In the genomic region with DNA sequence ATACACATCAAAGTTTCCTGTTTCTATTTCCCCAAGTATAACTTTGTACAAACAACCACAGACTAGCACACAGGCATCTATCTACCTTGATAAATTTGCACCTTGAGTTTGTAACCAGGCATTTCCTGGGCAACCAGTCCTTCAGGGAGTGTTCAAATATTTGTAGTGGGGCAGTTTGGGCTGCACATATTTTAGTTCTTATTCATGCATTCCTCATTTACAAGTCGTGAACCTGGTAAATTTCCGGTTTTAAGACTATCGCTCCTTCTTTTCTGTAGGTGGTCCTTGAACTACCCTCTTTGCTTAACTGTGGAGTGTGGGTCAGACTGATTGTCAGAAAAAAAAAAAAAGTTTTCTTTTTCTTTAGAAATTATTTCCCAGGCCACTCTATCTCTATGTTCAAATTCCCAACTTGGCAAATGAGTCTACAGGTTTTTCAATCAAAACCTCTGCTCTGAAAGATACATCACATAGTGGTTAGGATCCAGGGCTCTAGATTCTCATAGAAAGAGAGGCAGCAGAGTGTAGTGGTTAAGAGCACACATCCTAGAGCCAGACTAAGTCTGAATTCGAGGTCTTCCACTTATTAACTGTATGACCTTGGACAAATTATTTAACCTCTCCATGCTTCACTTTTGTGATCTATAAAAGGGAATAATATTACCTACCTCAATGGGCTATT, we compare ENCODE assay signal across 1 cellular context.
TF ChIP-seq lines count a peak whose summit lies in the region.

No MANE protein-coding gene starts in this region.

TF ChIP-seq in HepG2, 621 proteins besides CTCF, POLR2A, EP300 and RAD21 (continued from another document and continues in another):
- TF ChIP-seq, protein P1, sequence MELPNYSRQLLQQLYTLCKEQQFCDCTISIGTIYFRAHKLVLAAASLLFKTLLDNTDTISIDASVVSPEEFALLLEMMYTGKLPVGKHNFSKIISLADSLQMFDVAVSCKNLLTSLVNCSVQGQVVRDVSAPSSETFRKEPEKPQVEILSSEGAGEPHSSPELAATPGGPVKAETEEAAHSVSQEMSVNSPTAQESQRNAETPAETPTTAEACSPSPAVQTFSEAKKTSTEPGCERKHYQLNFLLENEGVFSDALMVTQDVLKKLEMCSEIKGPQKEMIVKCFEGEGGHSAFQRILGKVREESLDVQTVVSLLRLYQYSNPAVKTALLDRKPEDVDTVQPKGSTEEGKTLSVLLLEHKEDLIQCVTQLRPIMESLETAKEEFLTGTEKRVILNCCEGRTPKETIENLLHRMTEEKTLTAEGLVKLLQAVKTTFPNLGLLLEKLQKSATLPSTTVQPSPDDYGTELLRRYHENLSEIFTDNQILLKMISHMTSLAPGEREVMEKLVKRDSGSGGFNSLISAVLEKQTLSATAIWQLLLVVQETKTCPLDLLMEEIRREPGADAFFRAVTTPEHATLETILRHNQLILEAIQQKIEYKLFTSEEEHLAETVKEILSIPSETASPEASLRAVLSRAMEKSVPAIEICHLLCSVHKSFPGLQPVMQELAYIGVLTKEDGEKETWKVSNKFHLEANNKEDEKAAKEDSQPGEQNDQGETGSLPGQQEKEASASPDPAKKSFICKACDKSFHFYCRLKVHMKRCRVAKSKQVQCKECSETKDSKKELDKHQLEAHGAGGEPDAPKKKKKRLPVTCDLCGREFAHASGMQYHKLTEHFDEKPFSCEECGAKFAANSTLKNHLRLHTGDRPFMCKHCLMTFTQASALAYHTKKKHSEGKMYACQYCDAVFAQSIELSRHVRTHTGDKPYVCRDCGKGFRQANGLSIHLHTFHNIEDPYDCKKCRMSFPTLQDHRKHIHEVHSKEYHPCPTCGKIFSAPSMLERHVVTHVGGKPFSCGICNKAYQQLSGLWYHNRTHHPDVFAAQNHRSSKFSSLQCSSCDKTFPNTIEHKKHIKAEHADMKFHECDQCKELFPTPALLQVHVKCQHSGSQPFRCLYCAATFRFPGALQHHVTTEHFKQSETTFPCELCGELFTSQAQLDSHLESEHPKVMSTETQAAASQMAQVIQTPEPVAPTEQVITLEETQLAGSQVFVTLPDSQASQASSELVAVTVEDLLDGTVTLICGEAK (IDR thresholded peaks at IDR 0.05) = no peak
- TF ChIP-seq, protein P1 (CRISPR knock-in tag; IDR thresholded peaks at IDR 0.05) = no peak
- TF ChIP-seq KAT2B (IDR thresholded peaks at IDR 0.05; ENCODE audit: borderline replicate concordance, low read depth, low read length) = no peak
- TF ChIP-seq, protein P2, sequence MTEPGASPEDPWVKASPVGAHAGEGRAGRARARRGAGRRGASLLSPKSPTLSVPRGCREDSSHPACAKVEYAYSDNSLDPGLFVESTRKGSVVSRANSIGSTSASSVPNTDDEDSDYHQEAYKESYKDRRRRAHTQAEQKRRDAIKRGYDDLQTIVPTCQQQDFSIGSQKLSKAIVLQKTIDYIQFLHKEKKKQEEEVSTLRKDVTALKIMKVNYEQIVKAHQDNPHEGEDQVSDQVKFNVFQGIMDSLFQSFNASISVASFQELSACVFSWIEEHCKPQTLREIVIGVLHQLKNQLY (CRISPR knock-in tag; IDR thresholded peaks at IDR 0.05) = peak; percentile 58; the same call in 1 of the 2 replicates
- TF ChIP-seq, protein P3, sequence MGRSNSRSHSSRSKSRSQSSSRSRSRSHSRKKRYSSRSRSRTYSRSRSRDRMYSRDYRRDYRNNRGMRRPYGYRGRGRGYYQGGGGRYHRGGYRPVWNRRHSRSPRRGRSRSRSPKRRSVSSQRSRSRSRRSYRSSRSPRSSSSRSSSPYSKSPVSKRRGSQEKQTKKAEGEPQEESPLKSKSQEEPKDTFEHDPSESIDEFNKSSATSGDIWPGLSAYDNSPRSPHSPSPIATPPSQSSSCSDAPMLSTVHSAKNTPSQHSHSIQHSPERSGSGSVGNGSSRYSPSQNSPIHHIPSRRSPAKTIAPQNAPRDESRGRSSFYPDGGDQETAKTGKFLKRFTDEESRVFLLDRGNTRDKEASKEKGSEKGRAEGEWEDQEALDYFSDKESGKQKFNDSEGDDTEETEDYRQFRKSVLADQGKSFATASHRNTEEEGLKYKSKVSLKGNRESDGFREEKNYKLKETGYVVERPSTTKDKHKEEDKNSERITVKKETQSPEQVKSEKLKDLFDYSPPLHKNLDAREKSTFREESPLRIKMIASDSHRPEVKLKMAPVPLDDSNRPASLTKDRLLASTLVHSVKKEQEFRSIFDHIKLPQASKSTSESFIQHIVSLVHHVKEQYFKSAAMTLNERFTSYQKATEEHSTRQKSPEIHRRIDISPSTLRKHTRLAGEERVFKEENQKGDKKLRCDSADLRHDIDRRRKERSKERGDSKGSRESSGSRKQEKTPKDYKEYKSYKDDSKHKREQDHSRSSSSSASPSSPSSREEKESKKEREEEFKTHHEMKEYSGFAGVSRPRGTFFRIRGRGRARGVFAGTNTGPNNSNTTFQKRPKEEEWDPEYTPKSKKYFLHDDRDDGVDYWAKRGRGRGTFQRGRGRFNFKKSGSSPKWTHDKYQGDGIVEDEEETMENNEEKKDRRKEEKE (IDR thresholded peaks at IDR 0.05) = no peak
- TF ChIP-seq, protein P4, sequence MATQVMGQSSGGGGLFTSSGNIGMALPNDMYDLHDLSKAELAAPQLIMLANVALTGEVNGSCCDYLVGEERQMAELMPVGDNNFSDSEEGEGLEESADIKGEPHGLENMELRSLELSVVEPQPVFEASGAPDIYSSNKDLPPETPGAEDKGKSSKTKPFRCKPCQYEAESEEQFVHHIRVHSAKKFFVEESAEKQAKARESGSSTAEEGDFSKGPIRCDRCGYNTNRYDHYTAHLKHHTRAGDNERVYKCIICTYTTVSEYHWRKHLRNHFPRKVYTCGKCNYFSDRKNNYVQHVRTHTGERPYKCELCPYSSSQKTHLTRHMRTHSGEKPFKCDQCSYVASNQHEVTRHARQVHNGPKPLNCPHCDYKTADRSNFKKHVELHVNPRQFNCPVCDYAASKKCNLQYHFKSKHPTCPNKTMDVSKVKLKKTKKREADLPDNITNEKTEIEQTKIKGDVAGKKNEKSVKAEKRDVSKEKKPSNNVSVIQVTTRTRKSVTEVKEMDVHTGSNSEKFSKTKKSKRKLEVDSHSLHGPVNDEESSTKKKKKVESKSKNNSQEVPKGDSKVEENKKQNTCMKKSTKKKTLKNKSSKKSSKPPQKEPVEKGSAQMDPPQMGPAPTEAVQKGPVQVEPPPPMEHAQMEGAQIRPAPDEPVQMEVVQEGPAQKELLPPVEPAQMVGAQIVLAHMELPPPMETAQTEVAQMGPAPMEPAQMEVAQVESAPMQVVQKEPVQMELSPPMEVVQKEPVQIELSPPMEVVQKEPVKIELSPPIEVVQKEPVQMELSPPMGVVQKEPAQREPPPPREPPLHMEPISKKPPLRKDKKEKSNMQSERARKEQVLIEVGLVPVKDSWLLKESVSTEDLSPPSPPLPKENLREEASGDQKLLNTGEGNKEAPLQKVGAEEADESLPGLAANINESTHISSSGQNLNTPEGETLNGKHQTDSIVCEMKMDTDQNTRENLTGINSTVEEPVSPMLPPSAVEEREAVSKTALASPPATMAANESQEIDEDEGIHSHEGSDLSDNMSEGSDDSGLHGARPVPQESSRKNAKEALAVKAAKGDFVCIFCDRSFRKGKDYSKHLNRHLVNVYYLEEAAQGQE (IDR thresholded peaks at IDR 0.05; ENCODE audit: borderline replicate concordance in 1 of 2, low read depth in 1 of 2, low read length in 2 of 2) = no peak
- no peak for TF ChIP-seq ZNF501 (CRISPR knock-in tag; IDR thresholded peaks at IDR 0.05)
- no peak for TF ChIP-seq SYNCRIP (IDR thresholded peaks at IDR 0.05; ENCODE audit: insufficient read depth, low read depth, low read length)
- TF ChIP-seq CCAR2 (optimal IDR thresholded peaks at IDR 0.05; ENCODE audit: low read depth, low read length) = no peak
- no peak for TF ChIP-seq MYC (CRISPR knock-in tag; IDR thresholded peaks at IDR 0.05; ENCODE audit: borderline replicate concordance)
- no peak for TF ChIP-seq ZNF343 (CRISPR knock-in tag; IDR thresholded peaks at IDR 0.05)
- TF ChIP-seq, protein P5, sequence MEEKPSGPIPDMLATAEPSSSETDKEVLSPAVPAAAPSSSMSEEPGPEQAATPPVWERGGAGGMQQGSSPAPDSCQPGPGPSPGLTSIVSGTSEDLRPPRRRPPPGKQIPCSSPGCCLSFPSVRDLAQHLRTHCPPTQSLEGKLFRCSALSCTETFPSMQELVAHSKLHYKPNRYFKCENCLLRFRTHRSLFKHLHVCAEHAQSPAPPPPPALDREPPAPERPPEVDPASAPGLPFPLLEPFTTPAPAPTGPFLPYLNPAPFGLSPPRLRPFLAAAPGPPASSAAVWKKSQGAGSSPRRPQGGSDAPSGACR (CRISPR knock-in tag; IDR thresholded peaks at IDR 0.05) = no peak
- no peak for TF ChIP-seq STAT5B (CRISPR knock-in tag; IDR thresholded peaks at IDR 0.05)
- TF ChIP-seq GLI4 (CRISPR knock-in tag; IDR thresholded peaks at IDR 0.05; ENCODE audit: borderline replicate concordance) = no peak
- no peak for TF ChIP-seq ZNF367 (CRISPR knock-in tag; IDR thresholded peaks at IDR 0.05; ENCODE audit: borderline replicate concordance)
- TF ChIP-seq ZBTB42 (CRISPR knock-in tag; IDR thresholded peaks at IDR 0.05) = no peak
- TF ChIP-seq, protein P6, sequence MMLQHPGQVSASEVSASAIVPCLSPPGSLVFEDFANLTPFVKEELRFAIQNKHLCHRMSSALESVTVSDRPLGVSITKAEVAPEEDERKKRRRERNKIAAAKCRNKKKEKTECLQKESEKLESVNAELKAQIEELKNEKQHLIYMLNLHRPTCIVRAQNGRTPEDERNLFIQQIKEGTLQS (CRISPR knock-in tag; IDR thresholded peaks at IDR 0.05) = peak; percentile 88
- no peak for TF ChIP-seq GPN1 (CRISPR knock-in tag; IDR thresholded peaks at IDR 0.05; ENCODE audit: borderline replicate concordance)
- no peak for TF ChIP-seq TAF15 (IDR thresholded peaks at IDR 0.05; ENCODE audit: low read depth, low read length, poor library complexity, severe bottlenecking)
- no peak; the same call in 1 of the 2 replicates for TF ChIP-seq SMC3 (IDR thresholded peaks at IDR 0.05; ENCODE audit: low read length)
- peak; percentile 53; the same call in 1 of the 2 replicates for TF ChIP-seq LCORL (IDR thresholded peaks at IDR 0.05)
- TF ChIP-seq LCORL (CRISPR knock-in tag; IDR thresholded peaks at IDR 0.05) = peak; percentile 60; the same call in 1 of the 2 replicates
- TF ChIP-seq RCOR2 (CRISPR knock-in tag; IDR thresholded peaks at IDR 0.05) = peak; percentile 81
- no peak for TF ChIP-seq HDAC6 (IDR thresholded peaks at IDR 0.05; ENCODE audit: low read depth, low read length)
- no peak for TF ChIP-seq ZNF337 (CRISPR knock-in tag; IDR thresholded peaks at IDR 0.05; ENCODE audit: borderline replicate concordance, low read depth)
- TF ChIP-seq, protein P7, sequence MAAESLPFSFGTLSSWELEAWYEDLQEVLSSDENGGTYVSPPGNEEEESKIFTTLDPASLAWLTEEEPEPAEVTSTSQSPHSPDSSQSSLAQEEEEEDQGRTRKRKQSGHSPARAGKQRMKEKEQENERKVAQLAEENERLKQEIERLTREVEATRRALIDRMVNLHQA (CRISPR knock-in tag; IDR thresholded peaks at IDR 0.05) = no peak
- TF ChIP-seq ZNF660 (CRISPR knock-in tag; IDR thresholded peaks at IDR 0.05; ENCODE audit: borderline replicate concordance, low read depth) = no peak
- no peak for TF ChIP-seq ZNF570 (CRISPR knock-in tag; IDR thresholded peaks at IDR 0.05; ENCODE audit: borderline replicate concordance)
- TF ChIP-seq WIZ (CRISPR knock-in tag; IDR thresholded peaks at IDR 0.05) = 0 out of 2 replicates have a peak, but pooled peaks have one; percentile 14
- TF ChIP-seq, protein P8, sequence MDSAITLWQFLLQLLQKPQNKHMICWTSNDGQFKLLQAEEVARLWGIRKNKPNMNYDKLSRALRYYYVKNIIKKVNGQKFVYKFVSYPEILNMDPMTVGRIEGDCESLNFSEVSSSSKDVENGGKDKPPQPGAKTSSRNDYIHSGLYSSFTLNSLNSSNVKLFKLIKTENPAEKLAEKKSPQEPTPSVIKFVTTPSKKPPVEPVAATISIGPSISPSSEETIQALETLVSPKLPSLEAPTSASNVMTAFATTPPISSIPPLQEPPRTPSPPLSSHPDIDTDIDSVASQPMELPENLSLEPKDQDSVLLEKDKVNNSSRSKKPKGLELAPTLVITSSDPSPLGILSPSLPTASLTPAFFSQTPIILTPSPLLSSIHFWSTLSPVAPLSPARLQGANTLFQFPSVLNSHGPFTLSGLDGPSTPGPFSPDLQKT (CRISPR knock-in tag; IDR thresholded peaks at IDR 0.05; ENCODE audit: borderline replicate concordance) = no peak
- TF ChIP-seq TCF12 (IDR thresholded peaks at IDR 0.05) = no peak
- 0 out of 2 replicates have a peak, but pooled peaks have one; percentile 30 for TF ChIP-seq TCF12 (CRISPR knock-in tag; IDR thresholded peaks at IDR 0.05)
- no peak for TF ChIP-seq DMAP1 (CRISPR knock-in tag; IDR thresholded peaks at IDR 0.05)
- peak; percentile 58; the same call in 1 of the 2 replicates for TF ChIP-seq PITX1 (CRISPR knock-in tag; IDR thresholded peaks at IDR 0.05)
- TF ChIP-seq MAZ (IDR thresholded peaks at IDR 0.05; ENCODE audit: borderline replicate concordance, low read depth, low read length) = no peak
- TF ChIP-seq MAZ (CRISPR knock-in tag; IDR thresholded peaks at IDR 0.05; ENCODE audit: low read depth) = no peak
- TF ChIP-seq, protein P9, sequence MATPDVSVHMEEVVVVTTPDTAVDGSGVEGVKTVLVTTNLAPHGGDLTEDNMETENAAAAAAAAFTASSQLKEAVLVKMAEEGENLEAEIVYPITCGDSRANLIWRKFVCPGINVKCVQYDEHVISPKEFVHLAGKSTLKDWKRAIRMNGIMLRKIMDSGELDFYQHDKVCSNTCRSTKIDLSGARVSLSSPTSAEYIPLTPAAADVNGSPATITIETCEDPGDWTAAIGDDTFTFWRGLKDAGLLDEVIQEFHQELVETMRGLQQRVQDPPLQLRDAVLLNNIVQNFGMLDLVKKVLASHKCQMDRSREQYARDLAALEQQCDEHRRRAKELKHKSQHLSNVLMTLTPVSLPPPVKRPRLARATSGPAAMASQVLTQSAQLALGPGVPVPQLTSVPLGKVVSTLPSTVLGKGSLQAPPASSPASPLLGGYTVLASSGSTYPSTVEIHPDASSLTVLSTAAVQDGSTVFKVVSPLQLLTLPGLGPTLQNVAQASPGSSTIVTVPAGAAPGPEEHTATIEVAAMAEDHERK (CRISPR knock-in tag; IDR thresholded peaks at IDR 0.05; ENCODE audit: low read depth) = no peak
